ENCODE assay signal across 10 cellular contexts in the genomic region with DNA sequence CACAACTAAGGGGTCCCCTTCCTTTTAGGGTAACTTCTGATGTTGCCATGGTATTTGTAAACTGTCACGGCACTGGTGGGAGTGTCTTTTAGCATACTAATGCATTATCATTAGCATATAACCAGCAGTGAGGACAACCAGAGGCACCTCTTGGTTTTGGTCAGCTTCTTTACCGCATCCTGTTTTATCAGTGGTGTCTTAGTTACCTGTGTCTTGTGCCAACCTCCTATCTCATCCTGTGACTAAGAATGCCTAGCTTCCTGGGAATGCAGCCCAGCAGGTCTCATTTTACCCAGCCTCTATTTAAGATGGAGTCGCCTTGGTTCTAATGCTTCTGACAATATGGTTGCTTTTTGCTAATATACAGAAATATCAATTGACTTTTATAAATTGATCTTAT.
"Had no signal": no experiment of that assay in that cellular context is flagged by ENCODE, and none has a peak within 500 bp of the region (broad histone marks: within the 10 kb centered on the region; RNA-seq: fewer than 3 reads in every experiment).

No MANE protein-coding gene starts in this region.

- H3K9me3 Mint-ChIP-seq: activated CD4-positive, alpha-beta T cell treated with anti-CD3 and anti-CD28 coated beads, Interleukin-2, amount 10 ng/mL, durations not matched to agents 24 days and 14 days; endodermal cell; natural killer cell treated with Interleukin-12 subunit alpha and Interleukin-12 subunit beta and Interleukin-15 and Interleukin-18, amount 100 ng/mL, for 72 hours had no signal

- FAIRE-seq: kidney had no signal

- H3K27ac Mint-ChIP-seq: activated CD4-positive, alpha-beta T cell treated with anti-CD3 and anti-CD28 coated beads, Interleukin-2, amount 10 ng/mL, durations not matched to agents 24 days and 14 days; endodermal cell; natural killer cell treated with Interleukin-12 subunit alpha and Interleukin-12 subunit beta and Interleukin-15 and Interleukin-18, amount 100 ng/mL, for 72 hours had no signal

- H3K4me1 Mint-ChIP-seq: endodermal cell had no signal

- H3K36me3 Mint-ChIP-seq: natural killer cell treated with Interleukin-12 subunit alpha and Interleukin-12 subunit beta and Interleukin-15 and Interleukin-18, amount 100 ng/mL, for 72 hours had no signal

- H3K27me3 Mint-ChIP-seq: activated CD4-positive, alpha-beta T cell treated with anti-CD3 and anti-CD28 coated beads, Interleukin-2, amount 10 ng/mL, durations not matched to agents 24 days and 14 days; natural killer cell treated with Interleukin-12 subunit alpha and Interleukin-12 subunit beta and Interleukin-15 and Interleukin-18, amount 100 ng/mL, for 72 hours had no signal

- H3K4me3 Mint-ChIP-seq: activated CD4-positive, alpha-beta T cell treated with anti-CD3 and anti-CD28 coated beads, Interleukin-2, amount 10 ng/mL, durations not matched to agents 24 days and 14 days; endodermal cell; natural killer cell treated with Interleukin-12 subunit alpha and Interleukin-12 subunit beta and Interleukin-15 and Interleukin-18, amount 100 ng/mL, for 72 hours had no signal

- H3K36me3 ChIP-seq: cardiac muscle cell, vagina had no signal

- H3K4me1 ChIP-seq: vagina had no signal

- H3K4me3 ChIP-seq: cardiac muscle cell, tibial nerve, vagina had no signal

- DNase-seq: activated CD4-positive, alpha-beta T cell treated with anti-CD3 and anti-CD28 coated beads, Interleukin-2, amount 10 ng/mL, durations not matched to agents 24 days and 14 days; activated CD4-positive, CD25-positive, alpha-beta regulatory T cell; activated naive CD4-positive, alpha-beta T cell treated with anti-CD3 and anti-CD28 coated beads, Interleukin-2, amount 50 U/mL, for 16 hours; endodermal cell; kidney; stimulated activated CD4-positive, alpha-beta T cell treated with anti-CD3 and anti-CD28 coated beads, Interleukin-2, amount 100 ng/mL, for 24 hours had no signal

- ATAC-seq: natural killer cell treated with Interleukin-12 subunit alpha and Interleukin-12 subunit beta and Interleukin-15 and Interleukin-18, amount 100 ng/mL, for 72 hours had no signal

- H3K27ac ChIP-seq: cardiac muscle cell, tibial nerve, vagina had no signal

- H3K27me3 ChIP-seq: cardiac muscle cell, tibial nerve, vagina had no signal

- H3K9me3 ChIP-seq: tibial nerve, vagina had no signal
